Comparison of ENCODE assay signal across 10 cellular contexts in the genomic region with DNA sequence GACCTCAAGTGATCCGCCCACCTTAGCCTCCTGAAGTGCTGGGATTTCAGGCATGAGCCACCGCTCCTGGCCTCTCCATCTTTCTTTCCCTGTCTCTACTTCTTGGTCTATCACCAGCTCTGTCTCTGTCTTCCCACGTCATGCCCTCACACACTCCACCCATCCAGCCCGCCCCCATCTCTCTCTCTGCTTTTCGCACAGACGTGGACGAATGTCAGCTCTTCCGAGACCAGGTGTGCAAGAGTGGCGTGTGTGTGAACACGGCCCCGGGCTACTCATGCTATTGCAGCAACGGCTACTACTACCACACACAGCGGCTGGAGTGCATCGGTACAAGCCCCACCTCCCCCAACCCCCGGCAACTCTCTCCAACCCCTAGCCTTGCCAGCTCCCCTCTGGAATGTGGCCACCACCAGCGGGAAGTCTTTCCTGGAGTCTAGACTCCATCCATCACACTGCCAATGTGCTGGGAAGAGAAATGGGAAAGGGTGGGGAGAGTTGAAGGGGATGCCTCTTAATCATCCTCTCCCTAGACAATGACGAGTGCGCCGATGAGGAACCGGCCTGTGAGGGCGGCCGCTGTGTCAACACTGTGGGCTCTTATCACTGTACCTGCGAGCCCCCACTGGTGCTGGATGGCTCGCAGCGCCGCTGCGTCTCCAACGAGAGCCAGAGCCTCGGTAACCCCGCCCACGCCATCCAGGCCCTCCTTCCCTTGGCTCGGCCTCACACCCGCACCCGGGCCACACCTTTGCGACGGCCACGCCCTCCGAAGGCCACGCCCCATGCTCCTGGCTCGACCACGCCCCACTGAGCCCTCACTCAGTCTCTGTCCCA. TPM values are rescaled to one million over a fixed set of nuclear protein-coding genes. Genes with fewer than 3 reads are reported as not detected.
DNase-seq lines count a peak whose midpoint lies in the region; ATAC-seq, FAIRE-seq and TF ChIP-seq lines count a peak whose summit lies in the region.
"Had no signal": no experiment of that assay in that cellular context is flagged by ENCODE, and none has a peak within 500 bp of the region (broad histone marks: within the 10 kb centered on the region; RNA-seq: fewer than 3 reads in every experiment).

No MANE protein-coding gene starts in this region.

- POLR2A ChIA-PET in HEK293 (lab: Yijun Ruan, JAX) = interaction anchor here (0.6 to 5.2 kb wide), 15 partner anchors 11 to 198 kb away, joined by 3 to 61 read pairs (median 4); a partner anchor contains a TSS

- peak overlapping the region; percentile 59; the same call in 1 of the 2 replicates for H3K27ac ChIP-seq in HEK293 (ENCODE audit: extremely low read depth, low read depth, low read length)

- H3K36me3 Mint-ChIP-seq in mesothelial cell of epicardium = peaks cover 39% of the 10 kb centered on the region

- H3K4me3 ChIP-seq in HEK293 (ENCODE audit: low read depth, low read length) (peak overlapping the region; percentile 0), bronchial epithelial cell (ENCODE audit: low read depth, low read length) (no peak overlapping the region)

- peaks cover 16% of the 10 kb centered on the region for H3K4me1 ChIP-seq in HEK293 (ENCODE audit: control insufficient read depth, insufficient read depth, low read length)

- no peaks in the 10 kb centered on the region for H3K27me3 Mint-ChIP-seq in mesothelial cell of epicardium (ENCODE audit: low read depth)

- no peaks in the 10 kb centered on the region for H3K9me3 ChIP-seq in HEK293 (ENCODE audit: control insufficient read depth, insufficient read depth, low read depth, low read length)

- CTCF ChIA-PET in HEK293 (lab: Yijun Ruan, JAX) = interaction anchor here (0.5 to 11.0 kb wide), 16 partner anchors 11 to 444 kb away, joined by 3 to 236 read pairs (median 5); a partner anchor contains a TSS

- peak overlapping the region; percentile 18 for H3K4me3 Mint-ChIP-seq in mesothelial cell of epicardium

- DNase-seq in NCI-H2227 (lab: John Stamatoyannopoulos, UW; ENCODE audit: unreplicated experiment) (peak; percentile 98), bronchial epithelial cell (ENCODE audit: low read depth) (peak; percentile 85), mesothelial cell of epicardium (ENCODE audit: low spot score in 2 of 2, unreplicated experiment in 2 of 2) (peak; percentile 70 to 78), GM12892 (ENCODE audit: insufficient read length) (no peak), UCSD-AML1 (lab: John Stamatoyannopoulos, UW; ENCODE audit: unreplicated experiment) (no peak)
- no peak for DNase-seq in activated effector memory CD4-positive, alpha-beta T cell treated with anti-CD3 and anti-CD28 coated beads, Interleukin-2, amount 50 U/mL, for 16 hours
- DNase-seq: amygdala, NCI-H1436 had no signal

- no peak for TF ChIP-seq CTCF in HEK293 (tag by site-specific recombination; IDR thresholded peaks at IDR 0.05)
- no peak for TF ChIP-seq CTCF in bronchial epithelial cell (IDR thresholded peaks at IDR 0.05; ENCODE audit: insufficient read depth, low read length, severe bottlenecking)
- TF ChIP-seq CTCF in mesothelial cell of epicardium (IDR thresholded peaks at IDR 0.05; ENCODE audit: unreplicated experiment) = no peak

- no peak for ATAC-seq in HG03571 (IDR thresholded peaks at IDR 0.05; ENCODE audit: unreplicated experiment)

- no peak for TF ChIP-seq POLR2A in GM12892 (IDR thresholded peaks at IDR 0.05; ENCODE audit: low read depth, low read length)

- H3K36me3 ChIP-seq in HEK293 (ENCODE audit: control insufficient read depth in 2 of 2, insufficient read depth in 1 of 2, low read length in 2 of 2) (peaks cover 14 to 24% of the 10 kb centered on the region in 2 experiments; a peak in 2 of 3 replicates), bronchial epithelial cell (ENCODE audit: control insufficient read depth, insufficient read depth, low read length) (peaks cover 32% of the 10 kb centered on the region)

- peaks cover 19% of the 10 kb centered on the region for H3K4me1 Mint-ChIP-seq in mesothelial cell of epicardium

- FAIRE-seq in bronchial epithelial cell (lab: Jason Lieb, UNC) (no peak), GM12892 (lab: Jason Lieb, UNC) (no peak)

- H3K27ac Mint-ChIP-seq in mesothelial cell of epicardium = peak overlapping the region; percentile 86

- no peaks in the 10 kb centered on the region for H3K27me3 ChIP-seq in bronchial epithelial cell (ENCODE audit: control insufficient read depth, insufficient read depth, low read length)

- no peaks in the 10 kb centered on the region for H3K9me3 Mint-ChIP-seq in mesothelial cell of epicardium

TF ChIP-seq in HEK293, 187 proteins besides CTCF, POLR2A, EP300 and RAD21 (continues in another document):
- TF ChIP-seq, protein P1, sequence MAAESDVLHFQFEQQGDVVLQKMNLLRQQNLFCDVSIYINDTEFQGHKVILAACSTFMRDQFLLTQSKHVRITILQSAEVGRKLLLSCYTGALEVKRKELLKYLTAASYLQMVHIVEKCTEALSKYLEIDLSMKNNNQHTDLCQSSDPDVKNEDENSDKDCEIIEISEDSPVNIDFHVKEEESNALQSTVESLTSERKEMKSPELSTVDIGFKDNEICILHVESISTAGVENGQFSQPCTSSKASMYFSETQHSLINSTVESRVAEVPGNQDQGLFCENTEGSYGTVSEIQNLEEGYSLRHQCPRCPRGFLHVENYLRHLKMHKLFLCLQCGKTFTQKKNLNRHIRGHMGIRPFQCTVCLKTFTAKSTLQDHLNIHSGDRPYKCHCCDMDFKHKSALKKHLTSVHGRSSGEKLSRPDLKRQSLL (tag by site-specific recombination; IDR thresholded peaks at IDR 0.05) = peak; percentile 76; the same call in 1 of the 2 replicates
- TF ChIP-seq ZNF600 (tag by site-specific recombination; IDR thresholded peaks at IDR 0.05) (peak; percentile 99), ZNF624 (tag by site-specific recombination; IDR thresholded peaks at IDR 0.05) (no peak), GLIS1 (tag by site-specific recombination; IDR thresholded peaks at IDR 0.05) (peak; percentile 100), ZFP41 (tag by site-specific recombination; IDR thresholded peaks at IDR 0.05; ENCODE audit: borderline replicate concordance) (no peak), ZNF335 (tag by site-specific recombination; conservative IDR thresholded peaks at IDR 0.05) (peak; percentile 39; the same call in 1 of the 2 replicates), ZNF2 (tag by site-specific recombination; IDR thresholded peaks at IDR 0.05) (peak; percentile 74), ZNF610 (tag by site-specific recombination; IDR thresholded peaks at IDR 0.05; ENCODE audit: borderline replicate concordance) (no peak; the same call in 1 of the 2 replicates), ZFP69B (tag by site-specific recombination; IDR thresholded peaks at IDR 0.05) (peak; percentile 72), KLF7 (tag by site-specific recombination; IDR thresholded peaks at IDR 0.05; ENCODE audit: borderline replicate concordance) (peak; percentile 81; the same call in 1 of the 2 replicates), ZNF10 (tag by site-specific recombination; IDR thresholded peaks at IDR 0.05) (peak; percentile 84), YY2 (tag by site-specific recombination; IDR thresholded peaks at IDR 0.05) (peak; percentile 62), ZFP37 (tag by site-specific recombination; IDR thresholded peaks at IDR 0.05) (peak; percentile 85), GLIS2 (tag by site-specific recombination; IDR thresholded peaks at IDR 0.05) (peak; percentile 96), ZBTB8A (tag by site-specific recombination; IDR thresholded peaks at IDR 0.05) (no peak; the same call in 1 of the 2 replicates), ZNF658 (tag by site-specific recombination; IDR thresholded peaks at IDR 0.05) (no peak)
- TF ChIP-seq, protein P2, sequence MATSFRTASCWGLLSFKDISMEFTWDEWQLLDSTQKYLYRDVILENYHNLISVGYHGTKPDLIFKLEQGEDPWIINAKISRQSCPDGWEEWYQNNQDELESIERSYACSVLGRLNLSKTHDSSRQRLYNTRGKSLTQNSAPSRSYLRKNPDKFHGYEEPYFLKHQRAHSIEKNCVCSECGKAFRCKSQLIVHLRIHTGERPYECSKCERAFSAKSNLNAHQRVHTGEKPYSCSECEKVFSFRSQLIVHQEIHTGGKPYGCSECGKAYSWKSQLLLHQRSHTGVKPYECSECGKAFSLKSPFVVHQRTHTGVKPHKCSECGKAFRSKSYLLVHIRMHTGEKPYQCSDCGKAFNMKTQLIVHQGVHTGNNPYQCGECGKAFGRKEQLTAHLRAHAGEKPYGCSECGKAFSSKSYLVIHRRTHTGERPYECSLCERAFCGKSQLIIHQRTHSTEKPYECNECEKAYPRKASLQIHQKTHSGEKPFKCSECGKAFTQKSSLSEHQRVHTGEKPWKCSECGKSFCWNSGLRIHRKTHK (tag by site-specific recombination; IDR thresholded peaks at IDR 0.05) = no peak
- TF ChIP-seq, protein P3, sequence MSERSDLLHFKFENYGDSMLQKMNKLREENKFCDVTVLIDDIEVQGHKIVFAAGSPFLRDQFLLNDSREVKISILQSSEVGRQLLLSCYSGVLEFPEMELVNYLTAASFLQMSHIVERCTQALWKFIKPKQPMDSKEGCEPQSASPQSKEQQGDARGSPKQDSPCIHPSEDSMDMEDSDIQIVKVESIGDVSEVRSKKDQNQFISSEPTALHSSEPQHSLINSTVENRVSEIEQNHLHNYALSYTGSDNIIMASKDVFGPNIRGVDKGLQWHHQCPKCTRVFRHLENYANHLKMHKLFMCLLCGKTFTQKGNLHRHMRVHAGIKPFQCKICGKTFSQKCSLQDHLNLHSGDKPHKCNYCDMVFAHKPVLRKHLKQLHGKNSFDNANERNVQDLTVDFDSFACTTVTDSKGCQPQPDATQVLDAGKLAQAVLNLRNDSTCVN (tag by site-specific recombination; optimal IDR thresholded peaks at IDR 0.05) = peak; percentile 47
- TF ChIP-seq, protein P4, sequence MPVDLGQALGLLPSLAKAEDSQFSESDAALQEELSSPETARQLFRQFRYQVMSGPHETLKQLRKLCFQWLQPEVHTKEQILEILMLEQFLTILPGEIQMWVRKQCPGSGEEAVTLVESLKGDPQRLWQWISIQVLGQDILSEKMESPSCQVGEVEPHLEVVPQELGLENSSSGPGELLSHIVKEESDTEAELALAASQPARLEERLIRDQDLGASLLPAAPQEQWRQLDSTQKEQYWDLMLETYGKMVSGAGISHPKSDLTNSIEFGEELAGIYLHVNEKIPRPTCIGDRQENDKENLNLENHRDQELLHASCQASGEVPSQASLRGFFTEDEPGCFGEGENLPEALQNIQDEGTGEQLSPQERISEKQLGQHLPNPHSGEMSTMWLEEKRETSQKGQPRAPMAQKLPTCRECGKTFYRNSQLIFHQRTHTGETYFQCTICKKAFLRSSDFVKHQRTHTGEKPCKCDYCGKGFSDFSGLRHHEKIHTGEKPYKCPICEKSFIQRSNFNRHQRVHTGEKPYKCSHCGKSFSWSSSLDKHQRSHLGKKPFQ (tag by site-specific recombination; IDR thresholded peaks at IDR 0.05) = peak; percentile 56; the same call in 1 of the 2 replicates

RNA-seq across cellular contexts. Expression of a gene that starts 22.5 kb away (rescaled TPM):
- total RNA-seq in bronchial epithelial cell (20.7 and 21.6 TPM in 2 replicates), mesothelial cell of epicardium (341 to 364 TPM (median 344 TPM) in 3 replicates)
- polyA plus RNA-seq in GM12892 (2012; ENCODE audit: missing spikeins) = 7.4 TPM

RNA-seq across cellular contexts. Expression of a gene that starts 46.9 kb away (rescaled TPM):
- 29.2 and 29.4 TPM in 2 replicates for total RNA-seq in bronchial epithelial cell
- total RNA-seq in mesothelial cell of epicardium = 60.9 to 65.3 TPM (median 61.6 TPM) in 3 replicates
- polyA plus RNA-seq in GM12892 (2012; ENCODE audit: missing spikeins) = 38.2 TPM

Comparison
In these comparisons a context has a peak if more than half of its experiments do, and no peak if none do; other contexts are left out.
1. DNase-seq: peak in NCI-H2227 (single experiment), bronchial epithelial cell (single experiment) and mesothelial cell of epicardium (2 of 2); none in activated effector memory CD4-positive, alpha-beta T cell treated with anti-CD3 and anti-CD28 coated beads, Interleukin-2, amount 50 U/mL, for 16 hours (single experiment), GM12892 (single experiment) and UCSD-AML1 (single experiment).
2. RNA of a gene that starts 22.5 kb away (total RNA-seq): 341 to 364 TPM in mesothelial cell of epicardium; 20.7 to 21.6 TPM in bronchial epithelial cell; every median in the first group is over 10 times any median in the second.